21 cellular contexts compared by ENCODE assay signal in genomic region chr4:15366660-15367059, GRCh38.
DNase-seq lines count a peak whose midpoint lies in the region; ATAC-seq and TF ChIP-seq lines count a peak whose summit lies in the region.
"Had no signal": no experiment of that assay in that cellular context is flagged by ENCODE, and none has a peak within 500 bp of the region (broad histone marks: within the 10 kb centered on the region; RNA-seq: fewer than 3 reads in every experiment).

No MANE protein-coding gene starts in this region.

- no peak overlapping the region for H3K4me3 Mint-ChIP-seq in WTC11
- H3K4me3 Mint-ChIP-seq: CD4-positive, CD25-positive, alpha-beta regulatory T cell; central memory CD8-positive, alpha-beta T cell; neural progenitor cell had no signal

- H3K27me3 Mint-ChIP-seq in WTC11 (ENCODE audit: low read depth): no peaks in the 10 kb centered on the region
- H3K27me3 Mint-ChIP-seq: CD4-positive, CD25-positive, alpha-beta regulatory T cell had no signal

- no peaks in the 10 kb centered on the region for H3K36me3 Mint-ChIP-seq in WTC11
- H3K36me3 Mint-ChIP-seq: CD4-positive, CD25-positive, alpha-beta regulatory T cell; neural progenitor cell had no signal

- DNase-seq in left ventricle myocardium inferior (no peak), heart right ventricle (no peak), WTC11 (ENCODE audit: low spot score) (no peak), mesendoderm (peak; percentile 92), DMS153 treated with DMSO at 0.1 percent for 48 hours (lab: John Stamatoyannopoulos, UW; ENCODE audit: unreplicated experiment) (no peak), Karpas-422 (no peak), NCI-H1092 treated with DMSO at 0.1 percent for 48 hours (lab: John Stamatoyannopoulos, UW) (no peak), NCI-H524 treated with DMSO at 0.1 percent for 48 hours (lab: John Stamatoyannopoulos, UW) (no peak)
- DNase-seq: activated gamma-delta T cell; anterior cingulate cortex; CD4-positive, CD25-positive, alpha-beta regulatory T cell; IMR-90; MG63; NCI-H1694 treated with DMSO at 0.1 percent for 48 hours; NCI-H748 treated with DMSO at 0.1 percent for 48 hours; SIG-M5 had no signal

- H3K36me3 ChIP-seq in left ventricle myocardium inferior (no peaks in the 10 kb centered on the region), heart right ventricle (no peaks in the 10 kb centered on the region), mesendoderm (ENCODE audit: control insufficient read depth, insufficient read depth, low read length) (no peaks in the 10 kb centered on the region), Karpas-422 (ENCODE audit: insufficient read depth, low read length) (no peaks in the 10 kb centered on the region)
- H3K36me3 ChIP-seq: gastroesophageal sphincter, MG63, neural progenitor cell, vagina had no signal

- H3K4ac ChIP-seq in mesendoderm (ENCODE audit: low read depth, low read length): no peak overlapping the region

- H3K9me3 Mint-ChIP-seq in WTC11: no peaks in the 10 kb centered on the region
- H3K9me3 Mint-ChIP-seq: central memory CD8-positive, alpha-beta T cell; neural progenitor cell had no signal

- H3K9ac ChIP-seq in mesendoderm (ENCODE audit: low read length): no peak overlapping the region
- H3K9ac ChIP-seq in Karpas-422 (ENCODE audit: low read length): no peak overlapping the region
- H3K9ac ChIP-seq: neural progenitor cell had no signal

- H3K4me1 ChIP-seq in left ventricle myocardium inferior (no peaks in the 10 kb centered on the region), heart right ventricle (peaks cover 0 to 9% (median 0%) of the 10 kb centered on the region in 9 donors), mesendoderm (ENCODE audit: control insufficient read depth, low read depth, low read length) (peaks cover 10% of the 10 kb centered on the region), Karpas-422 (ENCODE audit: low read length) (no peaks in the 10 kb centered on the region)
- H3K4me1 ChIP-seq: neural progenitor cell had no signal

- no peak overlapping the region for H2AFZ ChIP-seq in Karpas-422 (ENCODE audit: low read length)
- H2AFZ ChIP-seq: neural progenitor cell had no signal

- no peak overlapping the region for H2BK5ac ChIP-seq in mesendoderm (ENCODE audit: low read length)

- H2BK120ac ChIP-seq in mesendoderm (ENCODE audit: low read depth, low read length): no peak overlapping the region

- no peak overlapping the region for H3K27ac Mint-ChIP-seq in WTC11
- H3K27ac Mint-ChIP-seq: CD4-positive, CD25-positive, alpha-beta regulatory T cell; neural progenitor cell had no signal

- no peak overlapping the region for H2BK15ac ChIP-seq in mesendoderm (replicated peaks; ENCODE audit: low read depth)

- H3K18ac ChIP-seq in mesendoderm (ENCODE audit: low read length): no peak overlapping the region

- ATAC-seq in heart right ventricle (no peak), WTC11 (peak; percentile 36; the same call in 1 of the 2 replicates)
- ATAC-seq: gastroesophageal sphincter had no signal

- no peak overlapping the region for H4K8ac ChIP-seq in mesendoderm (ENCODE audit: low read depth, low read length)

- H3K4me2 ChIP-seq in mesendoderm (ENCODE audit: low read length) (no peak overlapping the region), Karpas-422 (ENCODE audit: low read depth, low read length, poor library complexity, severe bottlenecking) (no peak overlapping the region)
- H3K4me2 ChIP-seq: neural progenitor cell had no signal

- H3K9me3 ChIP-seq in left ventricle myocardium inferior (replicated peaks) (no peaks in the 10 kb centered on the region), heart right ventricle (no peaks in the 10 kb centered on the region), Karpas-422 (ENCODE audit: low read length) (no peaks in the 10 kb centered on the region)
- H3K9me3 ChIP-seq: gastroesophageal sphincter, MG63, vagina had no signal

- H3K79me2 ChIP-seq in mesendoderm (ENCODE audit: control insufficient read depth, insufficient read depth, low read length) (no peaks in the 10 kb centered on the region), Karpas-422 (ENCODE audit: low read length) (no peaks in the 10 kb centered on the region)

- no peak overlapping the region for H3K23ac ChIP-seq in mesendoderm (ENCODE audit: low read length)

- intact Hi-C loops in left ventricle myocardium inferior (cut with micrococcal nuclease) (no loop called here), heart right ventricle (cut with DNase I) (no loop called here)

- no peak for TF ChIP-seq CTCF in left ventricle myocardium inferior (IDR thresholded peaks at IDR 0.05; ENCODE audit: borderline replicate concordance)
- TF ChIP-seq CTCF in heart right ventricle (IDR thresholded peaks at IDR 0.05): no peak
- no peak for TF ChIP-seq CTCF in WTC11 (IDR thresholded peaks at IDR 0.05)

- H3K4me3 ChIP-seq in left ventricle myocardium inferior (no peak overlapping the region), heart right ventricle (no peak overlapping the region), mesendoderm (ENCODE audit: low read length) (no peak overlapping the region), Karpas-422 (ENCODE audit: low read length) (no peak overlapping the region)
- H3K4me3 ChIP-seq: gastroesophageal sphincter, MG63, neural progenitor cell, vagina had no signal

- no peak overlapping the region for H3K56ac ChIP-seq in mesendoderm (ENCODE audit: low read length)

- H3K9me2 ChIP-seq in Karpas-422 (replicated peaks; ENCODE audit: insufficient read depth, low read length): no peaks in the 10 kb centered on the region

- no peak overlapping the region for H2AK5ac ChIP-seq in mesendoderm (ENCODE audit: low read length)

- no peaks in the 10 kb centered on the region for H3K27me3 ChIP-seq in left ventricle myocardium inferior (ENCODE audit: low read depth)
- no peaks in the 10 kb centered on the region for H3K27me3 ChIP-seq in heart right ventricle
- H3K27me3 ChIP-seq in mesendoderm (ENCODE audit: insufficient read depth, low read length, poor library complexity): no peaks in the 10 kb centered on the region
- H3K27me3 ChIP-seq in Karpas-422 (ENCODE audit: low read length): no peaks in the 10 kb centered on the region
- H3K27me3 ChIP-seq: gastroesophageal sphincter, MG63, neural progenitor cell, vagina had no signal

- H3K79me1 ChIP-seq in mesendoderm (ENCODE audit: low read length): no peaks in the 10 kb centered on the region

- WGBS in heart right ventricle, 2 donors: 46 to 54% methylated on average over 1 of the region's 1 CpG
- WGBS in mesendoderm (ENCODE audit: extremely low coverage, insufficient coverage, low lambda C conversion rate): no CpG with 5 or more reads among the region's 1 CpG

- POLR2A ChIA-PET in WTC11 (lab: Charles Lee): no interaction called here

- H3K27ac ChIP-seq in left ventricle myocardium inferior (replicated peaks) (peak overlapping the region; percentile 11), heart right ventricle (peak overlapping the region in 4 of 10 donors; percentile 16 to 47 (median 30)), mesendoderm (ENCODE audit: low read depth, low read length) (no peak overlapping the region), Karpas-422 (ENCODE audit: low read length) (no peak overlapping the region)
- H3K27ac ChIP-seq: gastroesophageal sphincter, HL-60, neural progenitor cell had no signal

- no peak overlapping the region for H4K5ac ChIP-seq in mesendoderm (ENCODE audit: low read length)

- H3K4me1 Mint-ChIP-seq in WTC11: peaks cover 10% of the 10 kb centered on the region
- H3K4me1 Mint-ChIP-seq: CD4-positive, CD25-positive, alpha-beta regulatory T cell; central memory CD8-positive, alpha-beta T cell had no signal

- CTCF ChIA-PET in WTC11 (lab: Charles Lee): no interaction called here

- no peaks in the 10 kb centered on the region for H4K20me1 ChIP-seq in Karpas-422 (ENCODE audit: insufficient read depth, low read depth, low read length)

TF ChIP-seq in WTC11, 78 proteins besides CTCF, POLR2A, EP300 and RAD21:
- TF ChIP-seq SMAD4 (CRISPR knock-in tag; IDR thresholded peaks at IDR 0.05): no peak
- TF ChIP-seq ZBTB43 (CRISPR knock-in tag; IDR thresholded peaks at IDR 0.05): no peak
- no peak for TF ChIP-seq NFATC4 (CRISPR knock-in tag; IDR thresholded peaks at IDR 0.05)
